8 cellular contexts compared by ENCODE assay signal in genomic region chr5:87268126-87268969, GRCh38. TPM values are rescaled to one million over a fixed set of nuclear protein-coding genes. Genes with fewer than 3 reads are reported as not detected.
DNase-seq lines count a peak whose midpoint lies in the region; ATAC-seq, FAIRE-seq and TF ChIP-seq lines count a peak whose summit lies in the region.

No MANE protein-coding gene starts in this region.

- peak overlapping the region; percentile 98 for H3K27ac Mint-ChIP-seq in mesothelial cell of epicardium

- H3K9me1 ChIP-seq in endothelial cell of umbilical vein (replicated peaks; ENCODE audit: control insufficient read depth, extremely low read depth, insufficient read depth, low read length) = no peaks in the 10 kb centered on the region

- H3K9me3 Mint-ChIP-seq in mesothelial cell of epicardium = no peaks in the 10 kb centered on the region

- TF ChIP-seq CTCF in endothelial cell of umbilical vein (IDR thresholded peaks at IDR 0.05; ENCODE audit: extremely low read depth in 1 of 2, insufficient read depth in 1 of 2, low read depth in 1 of 2, low read length in 2 of 2) (no peak), mesothelial cell of epicardium (IDR thresholded peaks at IDR 0.05; ENCODE audit: unreplicated experiment) (no peak)

- intact Hi-C loops in endothelial cell of umbilical vein (cut with micrococcal nuclease) = loop anchor here (1.0 kb wide), 3 partner anchors 23 to 198 kb away; no protein-coding TSS in a partner anchor

- peak; percentile 70 for ATAC-seq in GM18517 (IDR thresholded peaks at IDR 0.05; ENCODE audit: unreplicated experiment)
- peak; percentile 61 for ATAC-seq in HG02981 (IDR thresholded peaks at IDR 0.05; ENCODE audit: unreplicated experiment)

- no peaks in the 10 kb centered on the region for H4K20me1 ChIP-seq in endothelial cell of umbilical vein (replicated peaks; ENCODE audit: control insufficient read depth, extremely low read depth, insufficient read depth, low read length)

- POLR2A ChIA-PET in endothelial cell of umbilical vein (lab: Charles Lee) = interaction anchor here (0.5 to 1.6 kb wide), 8 partner anchors 23 to 147 kb away, joined by 3 to 8 read pairs (median 4); no protein-coding TSS in a partner anchor

- no peaks in the 10 kb centered on the region for H3K9me3 ChIP-seq in endothelial cell of umbilical vein (replicated peaks; ENCODE audit: control insufficient read depth, insufficient read depth, low read length)

- H3K4me3 ChIP-seq in ACC112 (ENCODE audit: low read depth, low read length) (peak overlapping the region; percentile 97), endothelial cell of umbilical vein (replicated peaks in 1 of 3; ENCODE audit: insufficient read depth in 1 of 3, low read depth in 1 of 3, low read length in 3 of 3) (peak overlapping the region; percentile 89 to 92 (median 92))

- H2AFZ ChIP-seq in ACC112 (ENCODE audit: low read length, unreplicated experiment) = peak overlapping the region; percentile 71
- H2AFZ ChIP-seq in endothelial cell of umbilical vein (ENCODE audit: low read depth, low read length) = peak overlapping the region; percentile 86

- CTCF ChIA-PET in endothelial cell of umbilical vein (lab: Charles Lee) = interaction anchor here (0.6 to 3.0 kb wide), 11 partner anchors 12 to 198 kb away, joined by 3 to 36 read pairs (median 4); no protein-coding TSS in a partner anchor

- H3K36me3 ChIP-seq in ACC112 (ENCODE audit: insufficient read depth, low read length) = no peaks in the 10 kb centered on the region
- no peaks in the 10 kb centered on the region for H3K36me3 ChIP-seq in endothelial cell of umbilical vein (ENCODE audit: control insufficient read depth in 2 of 2, extremely low read depth in 1 of 2, insufficient read depth in 2 of 2, low read length in 2 of 2)

- H3K4me2 ChIP-seq in endothelial cell of umbilical vein (ENCODE audit: insufficient read depth, low read length) = peak overlapping the region; percentile 93

- H3K9ac ChIP-seq in endothelial cell of umbilical vein (replicated peaks; ENCODE audit: extremely low read depth, insufficient read depth, low read length) = peak overlapping the region; percentile 77

- H3K79me2 ChIP-seq in ACC112 (ENCODE audit: control insufficient read depth, insufficient read depth, low read length, unreplicated experiment) = peaks cover 47% of the 10 kb centered on the region
- peaks cover 52% of the 10 kb centered on the region for H3K79me2 ChIP-seq in endothelial cell of umbilical vein (ENCODE audit: control insufficient read depth, insufficient read depth, low read length)

- TF ChIP-seq POLR2A in endothelial cell of umbilical vein (IDR thresholded peaks at IDR 0.05; ENCODE audit: low read depth, low read length) = no peak

- BruUV-seq in endothelial cell of umbilical vein (replicated peaks; lab: Mats Ljungman, UMichigan) = no TSS peak

- H3K4me1 ChIP-seq in ACC112 (ENCODE audit: control insufficient read depth, insufficient read depth, low read length, unreplicated experiment) = peaks cover 7% of the 10 kb centered on the region
- H3K4me1 ChIP-seq in endothelial cell of umbilical vein (ENCODE audit: control insufficient read depth, extremely low read depth, insufficient read depth, low read length) = peaks cover 13% of the 10 kb centered on the region

- dilution Hi-C loops in endothelial cell of umbilical vein (cut with MboI; ENCODE audit: extremely low pct_ligation_motif_present, low sequenced_read_pairs) = no loop called here

- peak; percentile 5 for DNase-seq in NCI-H526 treated with DMSO at 0.1 percent for 48 hours (lab: John Stamatoyannopoulos, UW)
- DNase-seq in activated CD8-positive, alpha-beta memory T cell treated with anti-CD3 and anti-CD28 coated beads, Interleukin-2, amount 50 U/mL, for 4 hours = peak; percentile 72
- peak; percentile 77 for DNase-seq in endothelial cell of umbilical vein (ENCODE audit: low read depth, low spot score)
- DNase-seq in mesothelial cell of epicardium (ENCODE audit: low spot score in 2 of 2, unreplicated experiment in 2 of 2) = peak; percentile 42 to 76
- DNase-seq in stimulated activated CD8-positive, alpha-beta memory T cell treated with anti-CD3 and anti-CD28 coated beads, Interleukin-15, amount 100 ng/mL, for 48 hours (ENCODE audit: low read depth in 2 of 2) = peak; percentile 56 to 61

- H3K27me3 Mint-ChIP-seq in mesothelial cell of epicardium (ENCODE audit: low read depth) = peaks cover 7% of the 10 kb centered on the region

- FAIRE-seq in endothelial cell of umbilical vein (lab: Jason Lieb, UNC) = no peak

- peak overlapping the region; percentile 96 for H3K4me3 Mint-ChIP-seq in mesothelial cell of epicardium

- H3K4me1 Mint-ChIP-seq in mesothelial cell of epicardium = peaks cover 25% of the 10 kb centered on the region

- peak overlapping the region; percentile 72 for H3K27ac ChIP-seq in ACC112 (ENCODE audit: low read depth, low read length)
- peak overlapping the region; percentile 60 for H3K27ac ChIP-seq in endothelial cell of umbilical vein (ENCODE audit: insufficient read depth, low read depth, low read length)

- H3K36me3 Mint-ChIP-seq in mesothelial cell of epicardium = peaks cover 3% of the 10 kb centered on the region

- no peaks in the 10 kb centered on the region for H3K27me3 ChIP-seq in ACC112 (ENCODE audit: insufficient read depth, low read length)
- H3K27me3 ChIP-seq in endothelial cell of umbilical vein (ENCODE audit: control insufficient read depth in 2 of 2, insufficient read depth in 2 of 2, low read length in 2 of 2) = no peaks in the 10 kb centered on the region

TF ChIP-seq in endothelial cell of umbilical vein, 7 proteins besides CTCF, POLR2A, EP300 and RAD21:
- no peak for TF ChIP-seq MAX (IDR thresholded peaks at IDR 0.05; ENCODE audit: insufficient read depth, insufficient read length)
- no peak for TF ChIP-seq EZH2 (IDR thresholded peaks at IDR 0.05; ENCODE audit: borderline replicate concordance, low read depth, low read length, severe bottlenecking)
- TF ChIP-seq MYC (IDR thresholded peaks at IDR 0.05; ENCODE audit: low read depth, low read length) = no peak

RNA-seq across cellular contexts. Expression of gene RASA1, which starts 0.7 kb away (rescaled TPM):
- total RNA-seq in endothelial cell of umbilical vein (42.0 and 42.7 TPM in 2 replicates), mesothelial cell of epicardium (36.6 to 37.8 TPM (median 37.1 TPM) in 3 replicates)
- 18.4 and 23.1 TPM in 2 replicates for polyA plus RNA-seq in endothelial cell of umbilical vein
- polyA plus RNA-seq in endothelial cell of umbilical vein (2011; cell fraction: cytosol; rRNA removed) = 25.6 and 28.3 TPM in 2 replicates
- polyA plus RNA-seq in endothelial cell of umbilical vein (2011; cell fraction: nucleus; rRNA removed) = 77.8 and 87.3 TPM in 2 replicates
- polyA plus RNA-seq in endothelial cell of umbilical vein (2012) = 36.6 and 43.6 TPM in 2 replicates
- polyA minus RNA-seq in endothelial cell of umbilical vein = 34.3 and 45.7 TPM in 2 replicates
- 6.0 TPM for polyA minus RNA-seq in endothelial cell of umbilical vein (2011; cell fraction: cytosol; rRNA and poly(A)+ RNA removed)
- 60.2 and 70.9 TPM in 2 replicates for polyA minus RNA-seq in endothelial cell of umbilical vein (2011; cell fraction: nucleus; rRNA and poly(A)+ RNA removed)

Comparison
In these comparisons a context has a peak if more than half of its experiments do, and no peak if none do; other contexts are left out.
1. Peak in every context shown above with its lines: DNase-seq, ATAC-seq, H3K4me3 ChIP-seq and H3K27ac ChIP-seq.
2. DNase-seq: peak in every context shown above with its lines; median percentile 77 in endothelial cell of umbilical vein; 72 in activated CD8-positive, alpha-beta memory T cell treated with anti-CD3 and anti-CD28 coated beads, Interleukin-2, amount 50 U/mL, for 4 hours; 59 in mesothelial cell of epicardium; 58 in stimulated activated CD8-positive, alpha-beta memory T cell treated with anti-CD3 and anti-CD28 coated beads, Interleukin-15, amount 100 ng/mL, for 48 hours; 5 in NCI-H526 treated with DMSO at 0.1 percent for 48 hours.